In the genomic region with DNA sequence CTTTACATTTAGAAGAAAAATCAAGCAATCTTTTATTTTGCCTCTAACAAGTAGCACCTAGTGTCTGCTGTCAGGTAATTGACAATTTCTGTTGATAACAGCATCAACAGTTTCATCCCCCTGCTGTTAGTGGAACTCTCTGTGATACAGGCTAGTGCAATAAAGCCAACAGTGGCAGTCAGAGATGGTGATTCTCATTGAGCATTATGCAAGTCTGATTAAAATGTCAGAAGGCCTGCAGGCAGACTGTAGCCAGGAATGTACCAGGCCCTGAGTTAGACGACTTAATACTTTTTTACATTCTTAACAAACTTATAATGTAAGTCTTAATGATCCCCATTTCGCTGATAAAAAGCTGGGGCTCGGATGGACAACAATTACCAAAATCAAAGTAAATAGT, we compare ENCODE assay signal across 19 cellular contexts. TPM values are rescaled to one million over a fixed set of nuclear protein-coding genes. Genes with fewer than 3 reads are reported as not detected.
DNase-seq lines count a peak whose midpoint lies in the region; ATAC-seq and TF ChIP-seq lines count a peak whose summit lies in the region.
"Had no signal": no experiment of that assay in that cellular context is flagged by ENCODE, and none has a peak within 500 bp of the region (broad histone marks: within the 10 kb centered on the region; RNA-seq: fewer than 3 reads in every experiment).

No MANE protein-coding gene starts in this region.

- no peaks in the 10 kb centered on the region for H4K20me1 ChIP-seq in neural cell (ENCODE audit: insufficient read depth)

- intact Hi-C loops in activated CD4-positive, alpha-beta T cell treated with anti-CD3 and anti-CD28 coated beads for 36 hours (cut with DNase I, micrococcal nuclease) = no loop called here
- intact Hi-C loops in CD4-positive, alpha-beta memory T cell (cut with micrococcal nuclease) = no loop called here
- intact Hi-C loops in colonic mucosa (cut with DNase I) = no loop called here

- TF ChIP-seq CTCF in neural cell (IDR thresholded peaks at IDR 0.05; ENCODE audit: poor library complexity, severe bottlenecking) = no peak
- TF ChIP-seq CTCF in colonic mucosa (IDR thresholded peaks at IDR 0.05) = no peak

- H3K36me3 ChIP-seq in CD4-positive, alpha-beta memory T cell (ENCODE audit: insufficient read depth, low read length) = peaks cover 50% of the 10 kb centered on the region
- peaks cover 55% of the 10 kb centered on the region for H3K36me3 ChIP-seq in adipocyte (ENCODE audit: control insufficient read depth, insufficient read depth, low read length, severe bottlenecking)
- H3K36me3 ChIP-seq in neural cell (ENCODE audit: insufficient read depth, low read length) = peaks cover 2% of the 10 kb centered on the region
- no peaks in the 10 kb centered on the region for H3K36me3 ChIP-seq in colonic mucosa

- H3K4me3 Mint-ChIP-seq in activated CD4-positive, alpha-beta T cell treated with anti-CD3 and anti-CD28 coated beads for 36 hours = no peak overlapping the region
- no peak overlapping the region for H3K4me3 Mint-ChIP-seq in activated CD4-positive, alpha-beta T cell treated with anti-CD3 and anti-CD28 coated beads, Interleukin-2, amount 10 ng/mL, durations not matched to agents 7 days and 5 days
- peak overlapping the region in 7 of 8 donors; percentile 26 to 76 (median 57) for H3K4me3 Mint-ChIP-seq in CD4-positive, alpha-beta memory T cell

- no peak overlapping the region for H3K4me3 ChIP-seq in CD4-positive, alpha-beta memory T cell (ENCODE audit: low read length in 2 of 2)
- H3K4me3 ChIP-seq in adipocyte (ENCODE audit: low read length) (no peak overlapping the region), neural cell (ENCODE audit: low read length) (no peak overlapping the region), colonic mucosa (no peak overlapping the region)
- H3K4me3 ChIP-seq: K562 had no signal

- H3K9me3 Mint-ChIP-seq in activated CD4-positive, alpha-beta T cell treated with anti-CD3 and anti-CD28 coated beads for 36 hours (ENCODE audit: low read depth) = peaks cover 2% of the 10 kb centered on the region
- no peaks in the 10 kb centered on the region for H3K9me3 Mint-ChIP-seq in activated CD4-positive, alpha-beta T cell treated with anti-CD3 and anti-CD28 coated beads, Interleukin-2, amount 10 ng/mL, durations not matched to agents 7 days and 5 days
- no peaks in the 10 kb centered on the region for H3K9me3 Mint-ChIP-seq in CD4-positive, alpha-beta memory T cell

- peaks cover 2% of the 10 kb centered on the region for H3K79me2 ChIP-seq in neural cell (replicated peaks; ENCODE audit: insufficient read depth, low read length)

- H2AFZ ChIP-seq in neural cell (ENCODE audit: low read depth, low read length) = no peak overlapping the region

- no peak overlapping the region for H3K27ac ChIP-seq in CD4-positive, alpha-beta memory T cell (ENCODE audit: low read depth, low read length)
- no peak overlapping the region for H3K27ac ChIP-seq in neural cell (ENCODE audit: low read length)
- H3K27ac ChIP-seq in colonic mucosa = no peak overlapping the region
- H3K27ac ChIP-seq: RWPE1 had no signal

- no peak for DNase-seq in activated CD4-positive, alpha-beta T cell treated with anti-CD3 and anti-CD28 coated beads for 36 hours
- no peak for DNase-seq in activated CD4-positive, alpha-beta T cell treated with anti-CD3 and anti-CD28 coated beads, Interleukin-2, amount 10 ng/mL, durations not matched to agents 7 days and 5 days
- DNase-seq in CD4-positive, alpha-beta memory T cell = no peak
- DNase-seq in adipocyte (ENCODE audit: low read depth) (peak; percentile 38), colonic mucosa (no peak), kidney tubule cell (ENCODE audit: low spot score) (no peak)
- DNase-seq: C1 segment of cervical spinal cord; Calu3; DMS79; H7; NCI-H1436; NCI-H2081; NCI-H226; NCI-H526; NK-92 treated with Interleukin-12 subunit alpha and Interleukin-12 subunit beta, amount 100 ng/mL, for 24 hours had no signal

- H3K9ac ChIP-seq in adipocyte (ENCODE audit: low read length) (no peak overlapping the region), neural cell (ENCODE audit: low read length) (no peak overlapping the region), colonic mucosa (ENCODE audit: low read depth in 2 of 2, low read length in 2 of 2) (no peak overlapping the region)

- H3K9me3 ChIP-seq in CD4-positive, alpha-beta memory T cell (ENCODE audit: control insufficient read depth in 1 of 2, low read length in 2 of 2) = no peaks in the 10 kb centered on the region
- H3K9me3 ChIP-seq in adipocyte (ENCODE audit: control insufficient read depth, low read length) (no peaks in the 10 kb centered on the region), neural cell (ENCODE audit: low read length) (no peaks in the 10 kb centered on the region), colonic mucosa (no peaks in the 10 kb centered on the region)

- H3K36me3 Mint-ChIP-seq in activated CD4-positive, alpha-beta T cell treated with anti-CD3 and anti-CD28 coated beads for 36 hours (ENCODE audit: low read depth) = peaks cover 42% of the 10 kb centered on the region
- peaks cover 74% of the 10 kb centered on the region for H3K36me3 Mint-ChIP-seq in activated CD4-positive, alpha-beta T cell treated with anti-CD3 and anti-CD28 coated beads, Interleukin-2, amount 10 ng/mL, durations not matched to agents 7 days and 5 days (ENCODE audit: low read depth)
- peaks cover 74 to 77% of the 10 kb centered on the region in 2 donors for H3K36me3 Mint-ChIP-seq in CD4-positive, alpha-beta memory T cell

- no peak for TF ChIP-seq EP300 in neural cell (conservative IDR thresholded peaks at IDR 0.05; ENCODE audit: poor library complexity, severe bottlenecking)

- no peaks in the 10 kb centered on the region for H3K27me3 ChIP-seq in CD4-positive, alpha-beta memory T cell (ENCODE audit: insufficient read depth, low read length)
- H3K27me3 ChIP-seq in adipocyte (replicated peaks; ENCODE audit: control insufficient read depth, insufficient read depth, low read length) (no peaks in the 10 kb centered on the region), neural cell (ENCODE audit: insufficient read depth, low read depth, low read length) (no peaks in the 10 kb centered on the region), colonic mucosa (no peaks in the 10 kb centered on the region)

- POLR2A ChIA-PET in activated CD4-positive, alpha-beta T cell treated with anti-CD3 and anti-CD28 coated beads for 36 hours (lab: Charles Lee) = interaction anchor here (0.6 to 0.7 kb wide), 2 partner anchors 58 to 736 kb away, joined by 3 read pairs; no protein-coding TSS in a partner anchor
- POLR2A ChIA-PET in activated CD4-positive, alpha-beta T cell treated with anti-CD3 and anti-CD28 coated beads, Interleukin-2, amount 10 ng/mL, durations not matched to agents 7 days and 5 days (lab: Charles Lee) = no interaction called here
- POLR2A ChIA-PET in CD4-positive, alpha-beta memory T cell (lab: Charles Lee; ENCODE audit: partially characterized antibody) = interaction anchor here (0.7 to 3.1 kb wide), 10 partner anchors 8 to 90 kb away, joined by 3 to 14 read pairs (median 4); a partner anchor contains a TSS

- ATAC-seq in activated CD4-positive, alpha-beta T cell treated with anti-CD3 and anti-CD28 coated beads for 36 hours = no peak
- no peak for ATAC-seq in GM19351 (IDR thresholded peaks at IDR 0.05; ENCODE audit: unreplicated experiment)
- ATAC-seq: K562 had no signal

- no peak overlapping the region for H3K4me2 ChIP-seq in neural cell (ENCODE audit: low read length)

- TF ChIP-seq RAD21 in neural cell (conservative IDR thresholded peaks at IDR 0.05) = no peak

- no peaks in the 10 kb centered on the region for H3F3A ChIP-seq in neural cell (ENCODE audit: insufficient read depth, low read length, poor library complexity, severe bottlenecking)

- H3K27me3 Mint-ChIP-seq in activated CD4-positive, alpha-beta T cell treated with anti-CD3 and anti-CD28 coated beads for 36 hours = no peaks in the 10 kb centered on the region
- H3K27me3 Mint-ChIP-seq in activated CD4-positive, alpha-beta T cell treated with anti-CD3 and anti-CD28 coated beads, Interleukin-2, amount 10 ng/mL, durations not matched to agents 7 days and 5 days = no peaks in the 10 kb centered on the region
- no peaks in the 10 kb centered on the region for H3K27me3 Mint-ChIP-seq in CD4-positive, alpha-beta memory T cell

- peaks cover 89% of the 10 kb centered on the region for H3K4me1 ChIP-seq in CD4-positive, alpha-beta memory T cell (ENCODE audit: insufficient read depth, low read length)
- H3K4me1 ChIP-seq in adipocyte (ENCODE audit: control insufficient read depth, insufficient read depth, low read length) (no peaks in the 10 kb centered on the region), colonic mucosa (no peaks in the 10 kb centered on the region)

- peak overlapping the region; percentile 55 for H3K27ac Mint-ChIP-seq in activated CD4-positive, alpha-beta T cell treated with anti-CD3 and anti-CD28 coated beads for 36 hours
- no peak overlapping the region for H3K27ac Mint-ChIP-seq in activated CD4-positive, alpha-beta T cell treated with anti-CD3 and anti-CD28 coated beads, Interleukin-2, amount 10 ng/mL, durations not matched to agents 7 days and 5 days
- peak overlapping the region in 5 of 7 donors; percentile 22 to 68 (median 63) for H3K27ac Mint-ChIP-seq in CD4-positive, alpha-beta memory T cell

- H3K4me1 Mint-ChIP-seq in activated CD4-positive, alpha-beta T cell treated with anti-CD3 and anti-CD28 coated beads for 36 hours = peaks cover 71% of the 10 kb centered on the region
- peaks cover 74% of the 10 kb centered on the region for H3K4me1 Mint-ChIP-seq in activated CD4-positive, alpha-beta T cell treated with anti-CD3 and anti-CD28 coated beads, Interleukin-2, amount 10 ng/mL, durations not matched to agents 7 days and 5 days
- peaks cover 63 to 92% (median 79%) of the 10 kb centered on the region in 4 donors for H3K4me1 Mint-ChIP-seq in CD4-positive, alpha-beta memory T cell

- CTCF ChIA-PET in activated CD4-positive, alpha-beta T cell treated with anti-CD3 and anti-CD28 coated beads for 36 hours (lab: Charles Lee) = interaction anchor here (1.0 to 2.5 kb wide), 8 partner anchors 9 to 429 kb away, joined by 3 to 16 read pairs (median 4); no protein-coding TSS in a partner anchor
- CTCF ChIA-PET in activated CD4-positive, alpha-beta T cell treated with anti-CD3 and anti-CD28 coated beads, Interleukin-2, amount 10 ng/mL, durations not matched to agents 7 days and 5 days (lab: Charles Lee) = interaction anchor here (1.3 to 2.2 kb wide), 2 partner anchors 13 to 88 kb away, joined by 3 to 12 read pairs; no protein-coding TSS in a partner anchor
- CTCF ChIA-PET in CD4-positive, alpha-beta memory T cell (lab: Charles Lee; ENCODE audit: partially characterized antibody) = interaction anchor here (0.9 to 7.4 kb wide), 6 partner anchors 9 to 90 kb away, joined by 3 to 45 read pairs (median 5); no protein-coding TSS in a partner anchor

- no peaks in the 10 kb centered on the region for H3K9me2 ChIP-seq in neural cell (ENCODE audit: insufficient read depth, low read length)

RNA-seq across cellular contexts. Expression of a gene that starts 14.6 kb away (rescaled TPM):
- total RNA-seq in activated CD4-positive, alpha-beta T cell treated with anti-CD3 and anti-CD28 coated beads for 36 hours = 10 to 100 TPM; 72.4 to 92.8 TPM
- total RNA-seq in activated CD4-positive, alpha-beta T cell treated with anti-CD3 and anti-CD28 coated beads, Interleukin-2, amount 10 ng/mL, durations not matched to agents 7 days and 5 days = 100 to 1,000 TPM; 200 to 222 TPM
- 100 to 1,000 TPM; 294 to 299 TPM for total RNA-seq in CD4-positive, alpha-beta memory T cell
- 100 to 1,000 TPM; 206 to 255 TPM for polyA plus RNA-seq in CD4-positive, alpha-beta memory T cell
- polyA plus RNA-seq in neural cell = 26.0 and 27.6 TPM in 2 replicates
- 81.8 and 105 TPM in 2 replicates for polyA minus RNA-seq in neural cell
- total RNA-seq in colonic mucosa = 10 to 100 TPM; 15.8 to 31.5 TPM

Comparison
In these comparisons a context has a peak if more than half of its experiments do, and no peak if none do; other contexts are left out.
1. H3K4me3 Mint-ChIP-seq: peak in CD4-positive, alpha-beta memory T cell (7 of 8); none in activated CD4-positive, alpha-beta T cell treated with anti-CD3 and anti-CD28 coated beads for 36 hours (single experiment) and activated CD4-positive, alpha-beta T cell treated with anti-CD3 and anti-CD28 coated beads, Interleukin-2, amount 10 ng/mL, durations not matched to agents 7 days and 5 days (single experiment).